Comparison of ENCODE assay signal across 8 cellular contexts in the genomic region with DNA sequence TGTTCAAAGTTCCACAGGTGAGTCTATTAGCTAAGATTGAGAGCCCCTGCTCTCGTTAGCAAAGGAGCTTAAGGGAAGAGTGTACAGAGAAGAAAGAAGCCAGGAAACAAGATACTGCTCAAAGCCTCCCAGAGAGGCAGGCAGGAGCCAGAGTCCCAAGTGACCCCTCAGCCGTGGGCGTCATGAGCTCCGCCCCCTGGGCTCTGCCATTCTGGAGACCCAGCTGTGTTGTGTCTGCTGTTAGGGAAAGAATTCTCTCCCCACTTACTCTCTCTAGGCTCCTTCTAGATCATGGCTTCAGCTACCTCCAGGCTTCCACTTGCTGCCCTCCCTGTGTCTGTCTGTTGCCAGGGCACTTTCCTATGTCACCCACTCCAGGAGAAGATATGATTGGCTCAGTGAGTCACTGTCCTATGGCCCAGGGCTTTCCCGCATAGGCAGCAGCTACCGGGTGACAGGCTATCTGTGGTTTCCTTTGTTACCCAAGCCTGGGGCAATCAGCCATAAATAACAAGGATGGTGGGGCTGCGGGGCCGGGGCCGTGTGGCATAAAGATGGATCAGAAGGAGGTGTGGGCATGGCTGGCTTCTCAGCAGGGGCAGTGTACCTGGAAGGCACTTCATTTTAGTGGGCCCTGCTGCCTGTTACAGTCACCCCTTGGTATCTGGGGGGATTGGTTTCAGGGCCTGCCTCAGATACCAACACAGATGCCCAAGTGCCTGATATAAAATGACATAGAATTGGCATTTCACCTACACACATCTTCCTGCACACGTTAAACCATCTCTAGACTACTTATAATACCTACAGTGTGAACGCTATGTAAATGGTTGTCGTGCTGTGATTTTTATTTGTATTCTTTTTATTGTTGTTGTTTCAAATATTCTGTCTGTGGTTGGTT.
DNase-seq lines count a peak whose midpoint lies in the region; ATAC-seq and TF ChIP-seq lines count a peak whose summit lies in the region.

No MANE protein-coding gene starts in this region.

- DNase-seq in AG10803 (ENCODE audit: low read depth) (peak; percentile 28), M059J (ENCODE audit: low read depth) (peak; percentile 91), right cardiac atrium (peak; percentile 38 to 77 (median 75)), posterior cingulate gyrus (no peak)
- peak; percentile 40 for DNase-seq in activated CD4-positive, alpha-beta memory T cell treated with anti-CD3 and anti-CD28 coated beads, Interleukin-2, amount 10 ng/mL, durations not matched to agents 7 days and 5 days

- no peaks in the 10 kb centered on the region for H3K9me3 ChIP-seq in right cardiac atrium (ENCODE audit: control insufficient read depth, low read length)

- no peak overlapping the region for H3K4me3 ChIP-seq in AG10803 (ENCODE audit: low read length)
- no peak overlapping the region for H3K4me3 ChIP-seq in right cardiac atrium (ENCODE audit: low read length)

- ATAC-seq in right cardiac atrium: peak; percentile 66 to 81
- no peak for ATAC-seq in GM18498 (IDR thresholded peaks at IDR 0.05; ENCODE audit: unreplicated experiment)
- no peak for ATAC-seq in GM18867 (IDR thresholded peaks at IDR 0.05; ENCODE audit: unreplicated experiment)

- no peak overlapping the region for H3K4me3 Mint-ChIP-seq in activated CD4-positive, alpha-beta memory T cell treated with anti-CD3 and anti-CD28 coated beads, Interleukin-2, amount 10 ng/mL, durations not matched to agents 7 days and 5 days
- H3K4me3 Mint-ChIP-seq in stimulated activated naive CD8-positive, alpha-beta T cell treated with anti-CD3 and anti-CD28 coated beads, Interleukin-15, Interleukin-2, amounts not matched to agents 100 ng/mL and 50 ng/mL, for 24 hours: no peak overlapping the region

- H3K27me3 ChIP-seq in right cardiac atrium (ENCODE audit: control insufficient read depth, insufficient read depth): no peaks in the 10 kb centered on the region

- no peaks in the 10 kb centered on the region for H3K36me3 Mint-ChIP-seq in activated CD4-positive, alpha-beta memory T cell treated with anti-CD3 and anti-CD28 coated beads, Interleukin-2, amount 10 ng/mL, durations not matched to agents 7 days and 5 days (ENCODE audit: low read depth)
- H3K36me3 Mint-ChIP-seq in stimulated activated naive CD8-positive, alpha-beta T cell treated with anti-CD3 and anti-CD28 coated beads, Interleukin-15, Interleukin-2, amounts not matched to agents 100 ng/mL and 50 ng/mL, for 24 hours (ENCODE audit: low read depth): no peaks in the 10 kb centered on the region

- intact Hi-C loops in right cardiac atrium (cut with DNase I): no loop called here
- intact Hi-C loops in posterior cingulate gyrus (cut with DNase I): no loop called here

- H3K27ac ChIP-seq in right cardiac atrium (ENCODE audit: low read length): peak overlapping the region; percentile 76

- H3K27me3 Mint-ChIP-seq in activated CD4-positive, alpha-beta memory T cell treated with anti-CD3 and anti-CD28 coated beads, Interleukin-2, amount 10 ng/mL, durations not matched to agents 7 days and 5 days: no peaks in the 10 kb centered on the region
- no peaks in the 10 kb centered on the region for H3K27me3 Mint-ChIP-seq in stimulated activated naive CD8-positive, alpha-beta T cell treated with anti-CD3 and anti-CD28 coated beads, Interleukin-15, Interleukin-2, amounts not matched to agents 100 ng/mL and 50 ng/mL, for 24 hours

- peaks cover 6% of the 10 kb centered on the region for H3K4me1 ChIP-seq in right cardiac atrium (ENCODE audit: control insufficient read depth, insufficient read depth, low read length)

- no peak overlapping the region for H3K27ac Mint-ChIP-seq in activated CD4-positive, alpha-beta memory T cell treated with anti-CD3 and anti-CD28 coated beads, Interleukin-2, amount 10 ng/mL, durations not matched to agents 7 days and 5 days
- peak overlapping the region; percentile 61 for H3K27ac Mint-ChIP-seq in stimulated activated naive CD8-positive, alpha-beta T cell treated with anti-CD3 and anti-CD28 coated beads, Interleukin-15, Interleukin-2, amounts not matched to agents 100 ng/mL and 50 ng/mL, for 24 hours

- TF ChIP-seq CTCF in AG10803 (conservative IDR thresholded peaks at IDR 0.05; ENCODE audit: low read length): no peak

- WGBS in right cardiac atrium: 40% methylated on average over 12 of the region's 12 CpGs

- CTCF ChIA-PET in activated CD4-positive, alpha-beta memory T cell treated with anti-CD3 and anti-CD28 coated beads, Interleukin-2, amount 10 ng/mL, durations not matched to agents 7 days and 5 days (lab: Charles Lee): no interaction called here

- POLR2A ChIA-PET in activated CD4-positive, alpha-beta memory T cell treated with anti-CD3 and anti-CD28 coated beads, Interleukin-2, amount 10 ng/mL, durations not matched to agents 7 days and 5 days (lab: Charles Lee): interaction anchor here (1.0 to 1.2 kb wide), 2 partner anchors 31 to 127 kb away, joined by 3 read pairs; partner anchors contain the start of gene SESN1

- peaks cover 19% of the 10 kb centered on the region for H3K4me1 Mint-ChIP-seq in activated CD4-positive, alpha-beta memory T cell treated with anti-CD3 and anti-CD28 coated beads, Interleukin-2, amount 10 ng/mL, durations not matched to agents 7 days and 5 days
- peaks cover 16% of the 10 kb centered on the region for H3K4me1 Mint-ChIP-seq in stimulated activated naive CD8-positive, alpha-beta T cell treated with anti-CD3 and anti-CD28 coated beads, Interleukin-15, Interleukin-2, amounts not matched to agents 100 ng/mL and 50 ng/mL, for 24 hours (ENCODE audit: low read depth)

- H3K9me3 Mint-ChIP-seq in activated CD4-positive, alpha-beta memory T cell treated with anti-CD3 and anti-CD28 coated beads, Interleukin-2, amount 10 ng/mL, durations not matched to agents 7 days and 5 days: no peaks in the 10 kb centered on the region
- H3K9me3 Mint-ChIP-seq in stimulated activated naive CD8-positive, alpha-beta T cell treated with anti-CD3 and anti-CD28 coated beads, Interleukin-15, Interleukin-2, amounts not matched to agents 100 ng/mL and 50 ng/mL, for 24 hours: no peaks in the 10 kb centered on the region

Comparison
In these comparisons a context has a peak if more than half of its experiments do, and no peak if none do; other contexts are left out.
1. DNase-seq: peak in AG10803 (single experiment), M059J (single experiment), activated CD4-positive, alpha-beta memory T cell treated with anti-CD3 and anti-CD28 coated beads, Interleukin-2, amount 10 ng/mL, durations not matched to agents 7 days and 5 days (single experiment) and right cardiac atrium (3 of 3); none in posterior cingulate gyrus (0 of 10).
2. ATAC-seq: peak in right cardiac atrium (2 of 2); none in GM18498 (single experiment) and GM18867 (single experiment).